1 cellular context compared by ENCODE assay signal in genomic region chr12:104108755-104109445, GRCh38.
TF ChIP-seq lines count a peak whose summit lies in the region.

No MANE protein-coding gene starts in this region.

TF ChIP-seq in K562, 482 proteins besides CTCF, POLR2A, EP300 and RAD21 (continued from another document and continues in another):
- TF ChIP-seq RERE (CRISPR knock-in tag; IDR thresholded peaks at IDR 0.05; ENCODE audit: borderline replicate concordance) (no peak), PML (IDR thresholded peaks at IDR 0.05; ENCODE audit: low read length) (no peak), SMAD1 (IDR thresholded peaks at IDR 0.05; ENCODE audit: low read depth, low read length, partially characterized antibody) (no peak), NCOA4 (IDR thresholded peaks at IDR 0.05; ENCODE audit: partially characterized antibody) (no peak), ATF1 (CRISPR knock-in tag; IDR thresholded peaks at IDR 0.05) (no peak), ATF1 (tag; IDR thresholded peaks at IDR 0.05) (no peak), MNT (conservative IDR thresholded peaks at IDR 0.05) (peak in 1 of 2 experiments; percentile 38; a peak in 1 of 4 replicates), ZFP1 (CRISPR knock-in tag; IDR thresholded peaks at IDR 0.05) (no peak), CBX5 (IDR thresholded peaks at IDR 0.05; ENCODE audit: borderline replicate concordance, low read depth) (no peak), SRSF1 (IDR thresholded peaks at IDR 0.05; ENCODE audit: low read depth, low read length) (no peak), ZEB2 (IDR thresholded peaks at IDR 0.05) (no peak), PTRF (tag; IDR thresholded peaks at IDR 0.05) (no peak), ZNF507 (tag; conservative IDR thresholded peaks at IDR 0.05) (no peak), MAZ (CRISPR knock-in tag; conservative IDR thresholded peaks at IDR 0.05 in 1 of 2, IDR thresholded peaks at IDR 0.05 in 1 of 2) (0 out of 4 replicates have a peak, but pooled peaks of 1 of the 2 experiments have one; percentile 45), NR2C1 (IDR thresholded peaks at IDR 0.05) (no peak), NR2C1 (tag; IDR thresholded peaks at IDR 0.05) (no peak), DEAF1 (CRISPR knock-in tag; IDR thresholded peaks at IDR 0.05) (peak; percentile 86), ARNT (IDR thresholded peaks at IDR 0.05) (0 out of 4 replicates have a peak, but pooled peaks of 1 of the 2 experiments have one; percentile 39), HNRNPH1 (optimal IDR thresholded peaks at IDR 0.05; ENCODE audit: low read depth, low read length) (no peak), RBM25 (IDR thresholded peaks at IDR 0.05; ENCODE audit: low read depth, low read length, severe bottlenecking) (no peak), ZFP30 (CRISPR knock-in tag; IDR thresholded peaks at IDR 0.05; ENCODE audit: borderline replicate concordance) (no peak), VEZF1 (CRISPR knock-in tag; IDR thresholded peaks at IDR 0.05) (no peak), ZNF668 (CRISPR knock-in tag; IDR thresholded peaks at IDR 0.05) (no peak), BHLHE40 (IDR thresholded peaks at IDR 0.05; ENCODE audit: low read length) (no peak), HLTF (IDR thresholded peaks at IDR 0.05) (no peak), ZNF707 (CRISPR knock-in tag; conservative IDR thresholded peaks at IDR 0.05) (no peak), MAFK (IDR thresholded peaks at IDR 0.05; ENCODE audit: low read length) (no peak), CHAMP1 (IDR thresholded peaks at IDR 0.05) (peak; percentile 58; the same call in 1 of the 2 replicates), RBM15 (IDR thresholded peaks at IDR 0.05; ENCODE audit: insufficient read depth, low read length) (no peak), RCOR1 (IDR thresholded peaks at IDR 0.05; ENCODE audit: borderline replicate concordance in 1 of 2, low read depth in 2 of 2, low read length in 2 of 2) (peak in 1 of 2 experiments; percentile 31; a peak in 1 of 4 replicates), USF1 (CRISPR knock-in tag; IDR thresholded peaks at IDR 0.05) (no peak), ZBTB8A (IDR thresholded peaks at IDR 0.05; ENCODE audit: partially characterized antibody) (no peak), ZNF589 (CRISPR knock-in tag; IDR thresholded peaks at IDR 0.05; ENCODE audit: low read depth) (no peak), CREB3 (tag; conservative IDR thresholded peaks at IDR 0.05; ENCODE audit: low read depth) (no peak), STAT5A (IDR thresholded peaks at IDR 0.05; ENCODE audit: borderline replicate concordance, low read length) (no peak; the same call in 1 of the 2 replicates), FOXO4 (CRISPR knock-in tag; IDR thresholded peaks at IDR 0.05) (no peak), PRPF4 (IDR thresholded peaks at IDR 0.05; ENCODE audit: insufficient read depth, low read depth, low read length, poor library complexity, severe bottlenecking) (no peak), GMEB1 (CRISPR knock-in tag; IDR thresholded peaks at IDR 0.05) (no peak), SIX5 (IDR thresholded peaks at IDR 0.05; ENCODE audit: borderline replicate concordance in 1 of 2, insufficient read depth in 1 of 2, low read depth in 1 of 2, low read length in 2 of 2) (no peak), MEF2A (IDR thresholded peaks at IDR 0.05; ENCODE audit: control insufficient read depth, low read depth, low read length) (no peak), GATAD2B (IDR thresholded peaks at IDR 0.05; ENCODE audit: borderline replicate concordance) (peak; percentile 50; the same call in 1 of the 2 replicates), NR3C1 (CRISPR knock-in tag; IDR thresholded peaks at IDR 0.05) (no peak), JUND (IDR thresholded peaks at IDR 0.05; ENCODE audit: borderline replicate concordance, low read depth, low read length) (peak; percentile 37; the same call in 1 of the 2 replicates), JUND (tag; IDR thresholded peaks at IDR 0.05; ENCODE audit: borderline replicate concordance, low read depth, low read length) (no peak; the same call in 2 of the 3 replicates), FOSL1 (tag; conservative IDR thresholded peaks at IDR 0.05) (no peak), BRD9 (IDR thresholded peaks at IDR 0.05; ENCODE audit: low read depth, partially characterized antibody) (no peak), ERF (CRISPR knock-in tag; IDR thresholded peaks at IDR 0.05) (no peak), MTA1 (IDR thresholded peaks at IDR 0.05; ENCODE audit: borderline replicate concordance) (no peak), GTF2F1 (IDR thresholded peaks at IDR 0.05; ENCODE audit: low read depth, low read length) (no peak), ZNF12 (CRISPR knock-in tag; IDR thresholded peaks at IDR 0.05) (no peak)
